8 cellular contexts compared by ENCODE assay signal in the genomic region with DNA sequence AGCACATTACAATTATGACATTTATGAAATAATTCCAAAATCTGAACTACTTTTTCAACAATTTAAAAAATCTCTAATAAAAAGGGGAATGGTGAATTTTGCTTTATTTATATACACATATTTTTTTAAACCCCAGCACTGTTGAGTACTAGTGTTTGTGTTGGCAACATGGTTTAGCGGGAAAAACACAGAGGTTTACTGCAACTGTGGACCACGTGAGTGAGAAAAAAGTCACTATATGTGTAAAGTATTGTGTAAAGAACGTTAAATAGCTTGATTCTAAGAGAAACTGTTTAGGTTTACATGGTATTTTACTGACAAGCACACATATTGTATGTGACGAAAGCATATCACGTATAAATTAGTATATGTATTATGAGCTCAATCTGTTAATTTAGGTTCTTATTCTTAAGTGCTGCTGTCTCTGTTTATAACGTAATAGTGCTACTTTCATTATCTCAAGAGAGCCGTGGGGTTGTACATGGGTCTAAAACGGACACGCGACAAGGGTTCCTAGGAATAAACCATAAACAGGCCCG. TPM values are rescaled to one million over a fixed set of nuclear protein-coding genes. Genes with fewer than 3 reads are reported as not detected.
DNase-seq lines count a peak whose midpoint lies in the region; ATAC-seq and TF ChIP-seq lines count a peak whose summit lies in the region.

No MANE protein-coding gene starts in this region.

- no peak for TF ChIP-seq CTCF in activated CD8-positive, alpha-beta T cell treated with anti-CD3 and anti-CD28 coated beads for 36 hours (IDR thresholded peaks at IDR 0.05)

- peak overlapping the region; percentile 71 for H3K27ac ChIP-seq in iPS-18a (ENCODE audit: low read length)

- H3K27me3 Mint-ChIP-seq in stimulated activated naive CD8-positive, alpha-beta T cell treated with anti-CD3 and anti-CD28 coated beads, Interleukin-15, Interleukin-2, amounts not matched to agents 100 ng/mL and 50 ng/mL, for 24 hours: no peaks in the 10 kb centered on the region
- no peaks in the 10 kb centered on the region for H3K27me3 Mint-ChIP-seq in activated CD8-positive, alpha-beta T cell treated with anti-CD3 and anti-CD28 coated beads for 36 hours

- no peaks in the 10 kb centered on the region for H3K9me3 ChIP-seq in iPS-18a (ENCODE audit: control insufficient read depth, low read depth, low read length)

- peak overlapping the region; percentile 89 for H3K4me3 ChIP-seq in iPS-18a (ENCODE audit: low read length)

- peak overlapping the region; percentile 87 for H3K9ac ChIP-seq in iPS-18a (ENCODE audit: low read length)

- no peaks in the 10 kb centered on the region for H3K27me3 ChIP-seq in iPS-18a (ENCODE audit: control insufficient read depth, insufficient read depth, low read length)

- peaks cover 25% of the 10 kb centered on the region for H3K4me1 Mint-ChIP-seq in stimulated activated naive CD8-positive, alpha-beta T cell treated with anti-CD3 and anti-CD28 coated beads, Interleukin-15, Interleukin-2, amounts not matched to agents 100 ng/mL and 50 ng/mL, for 24 hours (ENCODE audit: low read depth)
- peaks cover 17% of the 10 kb centered on the region for H3K4me1 Mint-ChIP-seq in activated CD8-positive, alpha-beta T cell treated with anti-CD3 and anti-CD28 coated beads for 36 hours (ENCODE audit: low read depth)

- peak overlapping the region; percentile 98 for H3K27ac Mint-ChIP-seq in stimulated activated naive CD8-positive, alpha-beta T cell treated with anti-CD3 and anti-CD28 coated beads, Interleukin-15, Interleukin-2, amounts not matched to agents 100 ng/mL and 50 ng/mL, for 24 hours
- H3K27ac Mint-ChIP-seq in activated CD8-positive, alpha-beta T cell treated with anti-CD3 and anti-CD28 coated beads for 36 hours: peak overlapping the region; percentile 96

- H3K36me3 ChIP-seq in iPS-18a (ENCODE audit: control insufficient read depth, low read depth, low read length): peaks cover 13% of the 10 kb centered on the region

- peaks cover 32% of the 10 kb centered on the region for H3K36me3 Mint-ChIP-seq in stimulated activated naive CD8-positive, alpha-beta T cell treated with anti-CD3 and anti-CD28 coated beads, Interleukin-15, Interleukin-2, amounts not matched to agents 100 ng/mL and 50 ng/mL, for 24 hours (ENCODE audit: low read depth)
- H3K36me3 Mint-ChIP-seq in activated CD8-positive, alpha-beta T cell treated with anti-CD3 and anti-CD28 coated beads for 36 hours (ENCODE audit: low read depth): peaks cover 34% of the 10 kb centered on the region

- POLR2A ChIA-PET in activated CD8-positive, alpha-beta T cell treated with anti-CD3 and anti-CD28 coated beads for 36 hours (lab: Charles Lee): interaction anchor here (0.5 to 2.8 kb wide), 19 partner anchors 8 to 473 kb away, joined by 3 to 15 read pairs (median 4); partner anchors contain the start of genes XPO4 and ZDHHC20

- DNase-seq in stimulated activated naive CD8-positive, alpha-beta T cell treated with anti-CD3 and anti-CD28 coated beads, Interleukin-15, Interleukin-2, amounts not matched to agents 100 U/mL and 50 U/mL, for 24 hours: no peak
- DNase-seq in activated CD8-positive, alpha-beta T cell treated with anti-CD3 and anti-CD28 coated beads for 36 hours: no peak
- DNase-seq in stromal cell of bone marrow (ENCODE audit: low read depth) (peak; percentile 5), NOMO-1 treated with dmso at 0.1 percent for 144 hours (lab: John Stamatoyannopoulos, UW; ENCODE audit: unreplicated experiment) (no peak)

- CTCF ChIA-PET in activated CD8-positive, alpha-beta T cell treated with anti-CD3 and anti-CD28 coated beads for 36 hours (lab: Charles Lee): interaction anchor here (1.2 to 3.0 kb wide), 8 partner anchors 9 to 347 kb away, joined by 3 to 20 read pairs (median 3); no protein-coding TSS in a partner anchor

- peaks cover 3% of the 10 kb centered on the region for H3K4me1 ChIP-seq in iPS-18a (ENCODE audit: control insufficient read depth, low read depth, low read length)

- intact Hi-C loops in activated CD8-positive, alpha-beta T cell treated with anti-CD3 and anti-CD28 coated beads for 36 hours (cut with micrococcal nuclease): no loop called here

- no peak for ATAC-seq in stimulated activated naive CD8-positive, alpha-beta T cell treated with anti-CD3 and anti-CD28 coated beads, Interleukin-15, Interleukin-2, amounts not matched to agents 100 U/mL and 50 U/mL, for 24 hours
- ATAC-seq in activated CD8-positive, alpha-beta T cell treated with anti-CD3 and anti-CD28 coated beads for 36 hours: no peak
- ATAC-seq in GM18511 (IDR thresholded peaks at IDR 0.05; ENCODE audit: unreplicated experiment) (no peak), GM21447 (IDR thresholded peaks at IDR 0.05; ENCODE audit: unreplicated experiment) (no peak)

- no peaks in the 10 kb centered on the region for H3K9me3 Mint-ChIP-seq in stimulated activated naive CD8-positive, alpha-beta T cell treated with anti-CD3 and anti-CD28 coated beads, Interleukin-15, Interleukin-2, amounts not matched to agents 100 ng/mL and 50 ng/mL, for 24 hours
- no peaks in the 10 kb centered on the region for H3K9me3 Mint-ChIP-seq in activated CD8-positive, alpha-beta T cell treated with anti-CD3 and anti-CD28 coated beads for 36 hours

- H3K4me3 Mint-ChIP-seq in stimulated activated naive CD8-positive, alpha-beta T cell treated with anti-CD3 and anti-CD28 coated beads, Interleukin-15, Interleukin-2, amounts not matched to agents 100 ng/mL and 50 ng/mL, for 24 hours: peak overlapping the region; percentile 98
- H3K4me3 Mint-ChIP-seq in activated CD8-positive, alpha-beta T cell treated with anti-CD3 and anti-CD28 coated beads for 36 hours: peak overlapping the region; percentile 98

RNA-seq across cellular contexts. Expression of gene SKA3, which starts 0.6 kb away (rescaled TPM):
- total RNA-seq in activated CD8-positive, alpha-beta T cell treated with anti-CD3 and anti-CD28 coated beads for 36 hours: 10 to 100 TPM; 39.5 to 41.5 TPM

RNA-seq across cellular contexts. Expression of gene MRPL57, which starts 0.7 kb away (rescaled TPM):
- total RNA-seq in activated CD8-positive, alpha-beta T cell treated with anti-CD3 and anti-CD28 coated beads for 36 hours: 10 to 100 TPM; 24.8 to 25.5 TPM

RNA-seq across cellular contexts. Expression of gene SAP18, which starts 35.8 kb away (rescaled TPM):
- 100 to 1,000 TPM; 225 to 248 TPM for total RNA-seq in activated CD8-positive, alpha-beta T cell treated with anti-CD3 and anti-CD28 coated beads for 36 hours
